ENCODE assay signal across 36 cellular contexts in genomic region chr9:88676644-88677043, GRCh38.
"Had no signal": no experiment of that assay in that cellular context is flagged by ENCODE, and none has a peak within 500 bp of the region (broad histone marks: within the 10 kb centered on the region; RNA-seq: fewer than 3 reads in every experiment).

No MANE protein-coding gene starts in this region.

- H3K4me1 Mint-ChIP-seq: activated B cell treated with CpG ODN at 0.5 μM for 24 hours; activated CD4-positive, alpha-beta T cell treated with anti-CD3 and anti-CD28 coated beads, Interleukin-2, amount 10 ng/mL, durations not matched to agents 24 days and 14 days; activated naive CD4-positive, alpha-beta T cell treated with anti-CD3 and anti-CD28 coated beads, Interleukin-2, amount 10 ng/mL, durations not matched to agents 7 days and 5 days; activated naive CD4-positive, alpha-beta T cell treated with anti-CD3 and anti-CD28 coated beads, Interleukin-2, amount 50 U/mL, for 24 hours; activated naive CD8-positive, alpha-beta T cell treated with anti-CD3 and anti-CD28 coated beads, Interleukin-2, amount 10 ng/mL, durations not matched to agents 7 days and 5 days; activated naive CD8-positive, alpha-beta T cell treated with anti-CD3 and anti-CD28 coated beads, Interleukin-2, amount 50 U/mL, for 24 hours; central memory CD8-positive, alpha-beta T cell had no signal

- H3K9me3 Mint-ChIP-seq: activated B cell treated with CpG ODN at 0.5 μM for 24 hours; activated CD4-positive, alpha-beta memory T cell treated with anti-CD3 and anti-CD28 coated beads for 36 hours; activated CD4-positive, alpha-beta T cell treated with anti-CD3 and anti-CD28 coated beads, Interleukin-2, amount 10 ng/mL, durations not matched to agents 24 days and 14 days; activated CD8-positive, alpha-beta T cell treated with anti-CD3 and anti-CD28 coated beads for 36 hours; activated naive CD4-positive, alpha-beta T cell treated with anti-CD3 and anti-CD28 coated beads, Interleukin-2, amount 10 ng/mL, durations not matched to agents 7 days and 5 days; activated naive CD4-positive, alpha-beta T cell treated with anti-CD3 and anti-CD28 coated beads, Interleukin-2, amount 50 U/mL, for 24 hours; activated naive CD8-positive, alpha-beta T cell treated with anti-CD3 and anti-CD28 coated beads, Interleukin-2, amount 10 ng/mL, durations not matched to agents 7 days and 5 days; activated naive CD8-positive, alpha-beta T cell treated with anti-CD3 and anti-CD28 coated beads, Interleukin-2, amount 50 U/mL, for 24 hours; activated T-cell treated with anti-CD3 and anti-CD28 coated beads, Interleukin-2, amount 50 U/mL, for 4 hours; activated T-helper 1 cell treated with anti-CD3 and anti-CD28 coated beads, Interleukin-12 subunit alpha, Interleukin-12 subunit beta, Interleukin-2, Interleukin-4 antibody, amounts not matched to agents 30 ng/mL and 10 ng/mL and 1 ng/mL, durations not matched to agents 14 hours and 24 hours and 36 hours; activated T-helper 2 cell treated with anti-CD3 and anti-CD28 coated beads, Interferon-gamma antibody, Interleukin-2, Interleukin-4, amounts not matched to agents 10 μg/mL and 5 μg/mL and 100 μg/mL, durations not matched to agents 14 hours and 24 hours and 36 hours; brain; central memory CD8-positive, alpha-beta T cell; T-helper 1 cell treated with Interleukin-12 subunit alpha and Interleukin-12 subunit beta and Interleukin-4 antibody, amounts not matched to agents 30 μg/mL and 1 μg/mL, for 36 hours; T-helper 2 cell treated with Interferon-gamma antibody and Interleukin-4, amounts not matched to agents 5 μg/mL and 100 μg/mL, for 36 hours had no signal

- H3K27me3 ChIP-seq: ascending aorta, cardiac muscle cell had no signal

- ATAC-seq: activated CD8-positive, alpha-beta T cell treated with anti-CD3 and anti-CD28 coated beads for 36 hours; activated naive CD8-positive, alpha-beta T cell treated with anti-CD3 and anti-CD28 coated beads, Interleukin-2, amount 50 U/mL, for 24 hours; activated T-cell treated with anti-CD3 and anti-CD28 coated beads, Interleukin-2, amount 50 U/mL, for 72 hours had no signal

- H3K9me3 ChIP-seq: ascending aorta had no signal

- H3K36me3 Mint-ChIP-seq: activated CD4-positive, alpha-beta memory T cell treated with anti-CD3 and anti-CD28 coated beads for 36 hours; activated naive CD4-positive, alpha-beta T cell treated with anti-CD3 and anti-CD28 coated beads, Interleukin-2, amount 10 ng/mL, durations not matched to agents 7 days and 5 days; activated naive CD4-positive, alpha-beta T cell treated with anti-CD3 and anti-CD28 coated beads, Interleukin-2, amount 50 U/mL, for 24 hours; activated naive CD8-positive, alpha-beta T cell; activated naive CD8-positive, alpha-beta T cell treated with anti-CD3 and anti-CD28 coated beads, Interleukin-2, amount 10 ng/mL, durations not matched to agents 7 days and 5 days; brain had no signal

- H3K27me3 Mint-ChIP-seq: activated B cell treated with CpG ODN at 0.5 μM for 24 hours; activated CD4-positive, alpha-beta T cell treated with anti-CD3 and anti-CD28 coated beads, Interleukin-2, amount 10 ng/mL, durations not matched to agents 24 days and 14 days; activated naive CD4-positive, alpha-beta T cell treated with anti-CD3 and anti-CD28 coated beads, Interleukin-2, amount 10 ng/mL, durations not matched to agents 7 days and 5 days; activated naive CD8-positive, alpha-beta T cell treated with anti-CD3 and anti-CD28 coated beads, Interleukin-2, amount 50 U/mL, for 24 hours had no signal

- H3K36me3 ChIP-seq: ascending aorta, cardiac muscle cell had no signal

- H3K27ac Mint-ChIP-seq: activated B cell treated with CpG ODN at 0.5 μM for 24 hours; activated CD4-positive, alpha-beta memory T cell treated with anti-CD3 and anti-CD28 coated beads for 36 hours; activated CD4-positive, alpha-beta T cell treated with anti-CD3 and anti-CD28 coated beads, Interleukin-2, amount 10 ng/mL, durations not matched to agents 24 days and 14 days; activated CD8-positive, alpha-beta T cell treated with anti-CD3 and anti-CD28 coated beads for 36 hours; activated naive CD4-positive, alpha-beta T cell treated with anti-CD3 and anti-CD28 coated beads, Interleukin-2, amount 10 ng/mL, durations not matched to agents 7 days and 5 days; activated naive CD4-positive, alpha-beta T cell treated with anti-CD3 and anti-CD28 coated beads, Interleukin-2, amount 50 U/mL, for 24 hours; activated naive CD8-positive, alpha-beta T cell; activated naive CD8-positive, alpha-beta T cell treated with anti-CD3 and anti-CD28 coated beads, Interleukin-2, amount 10 ng/mL, durations not matched to agents 7 days and 5 days; activated naive CD8-positive, alpha-beta T cell treated with anti-CD3 and anti-CD28 coated beads, Interleukin-2, amount 50 U/mL, for 24 hours; activated T-cell treated with anti-CD3 and anti-CD28 coated beads, Interleukin-2, amount 50 U/mL, for 72 hours; activated T-helper 1 cell treated with anti-CD3 and anti-CD28 coated beads, Interleukin-12 subunit alpha, Interleukin-12 subunit beta, Interleukin-2, Interleukin-4 antibody, amounts not matched to agents 30 ng/mL and 10 ng/mL and 1 ng/mL, durations not matched to agents 14 hours and 24 hours and 36 hours; activated T-helper 2 cell treated with anti-CD3 and anti-CD28 coated beads, Interferon-gamma antibody, Interleukin-2, Interleukin-4, amounts not matched to agents 10 μg/mL and 5 μg/mL and 100 μg/mL, durations not matched to agents 14 hours and 24 hours and 36 hours; T-helper 1 cell treated with Interleukin-12 subunit alpha and Interleukin-12 subunit beta and Interleukin-4 antibody, amounts not matched to agents 30 μg/mL and 1 μg/mL, for 36 hours; T-helper 2 cell treated with Interferon-gamma antibody and Interleukin-4, amounts not matched to agents 5 μg/mL and 100 μg/mL, for 36 hours had no signal

- H3K4me3 Mint-ChIP-seq: activated B cell treated with CpG ODN at 0.5 μM for 24 hours; activated CD4-positive, alpha-beta memory T cell treated with anti-CD3 and anti-CD28 coated beads for 36 hours; activated CD4-positive, alpha-beta T cell treated with anti-CD3 and anti-CD28 coated beads, Interleukin-2, amount 10 ng/mL, durations not matched to agents 24 days and 14 days; activated CD8-positive, alpha-beta T cell treated with anti-CD3 and anti-CD28 coated beads for 36 hours; activated naive CD4-positive, alpha-beta T cell treated with anti-CD3 and anti-CD28 coated beads, Interleukin-2, amount 10 ng/mL, durations not matched to agents 7 days and 5 days; activated naive CD4-positive, alpha-beta T cell treated with anti-CD3 and anti-CD28 coated beads, Interleukin-2, amount 50 U/mL, for 24 hours; activated naive CD8-positive, alpha-beta T cell; activated naive CD8-positive, alpha-beta T cell treated with anti-CD3 and anti-CD28 coated beads, Interleukin-2, amount 10 ng/mL, durations not matched to agents 7 days and 5 days; activated naive CD8-positive, alpha-beta T cell treated with anti-CD3 and anti-CD28 coated beads, Interleukin-2, amount 50 U/mL, for 24 hours; activated T-cell treated with anti-CD3 and anti-CD28 coated beads, Interleukin-2, amount 50 U/mL, for 4 hours; activated T-cell treated with anti-CD3 and anti-CD28 coated beads, Interleukin-2, amount 50 U/mL, for 72 hours; activated T-helper 1 cell treated with anti-CD3 and anti-CD28 coated beads, Interleukin-12 subunit alpha, Interleukin-12 subunit beta, Interleukin-2, Interleukin-4 antibody, amounts not matched to agents 30 ng/mL and 10 ng/mL and 1 ng/mL, durations not matched to agents 14 hours and 24 hours and 36 hours; brain; central memory CD8-positive, alpha-beta T cell; T-helper 1 cell treated with Interleukin-12 subunit alpha and Interleukin-12 subunit beta and Interleukin-4 antibody, amounts not matched to agents 30 μg/mL and 1 μg/mL, for 36 hours; T-helper 2 cell treated with Interferon-gamma antibody and Interleukin-4, amounts not matched to agents 5 μg/mL and 100 μg/mL, for 36 hours had no signal

- H3K27ac ChIP-seq: ascending aorta, cardiac muscle cell, VCaP had no signal

- DNase-seq: activated B cell treated with CpG ODN at 0.5 μM for 24 hours; activated CD4-positive, alpha-beta memory T cell treated with anti-CD3 and anti-CD28 coated beads for 36 hours; activated CD4-positive, alpha-beta T cell treated with anti-CD3 and anti-CD28 coated beads for 4 hours; activated CD4-positive, alpha-beta T cell treated with anti-CD3 and anti-CD28 coated beads, Interleukin-2, amount 10 ng/mL, durations not matched to agents 24 days and 14 days; activated CD4-positive, alpha-beta T cell treated with anti-CD3 and anti-CD28 coated beads, Interleukin-2, amount 50 U/mL, for 1 hour; activated CD4-positive, alpha-beta T cell treated with anti-CD3 and anti-CD28 coated beads, Interleukin-2, amount 50 U/mL, for 4 hours; activated CD4-positive, CD25-positive, alpha-beta regulatory T cell treated with anti-CD3 and anti-CD28 coated beads, Interleukin-2, amount 50 U/mL, for 72 hours; activated CD8-positive, alpha-beta memory T cell treated with anti-CD3 and anti-CD28 coated beads, Interleukin-2, amount 50 U/mL, for 4 hours; activated CD8-positive, alpha-beta T cell treated with anti-CD3 and anti-CD28 coated beads for 36 hours; activated effector memory CD4-positive, alpha-beta T cell treated with Interleukin-2 at 50 U/mL for 16 hours; activated gamma-delta T cell; activated naive CD4-positive, alpha-beta T cell treated with anti-CD3 and anti-CD28 coated beads, Interleukin-2, amount 10 ng/mL, durations not matched to agents 7 days and 5 days; activated naive CD4-positive, alpha-beta T cell treated with Interleukin-2 at 50 U/mL for 16 hours; activated naive CD8-positive, alpha-beta T cell treated with anti-CD3 and anti-CD28 coated beads, Interleukin-2, amount 10 ng/mL, durations not matched to agents 7 days and 5 days; activated naive CD8-positive, alpha-beta T cell treated with anti-CD3 and anti-CD28 coated beads, Interleukin-2, amount 50 U/mL, for 24 hours; activated T-cell treated with anti-CD3 and anti-CD28 coated beads for 4 hours; activated T-cell treated with anti-CD3 and anti-CD28 coated beads, Interleukin-2, amount 50 U/mL, for 1 hour; activated T-cell treated with anti-CD3 and anti-CD28 coated beads, Interleukin-2, amount 50 U/mL, for 4 hours; activated T-cell treated with anti-CD3 and anti-CD28 coated beads, Interleukin-2, amount 50 U/mL, for 72 hours; amygdala; anterior cingulate cortex; caudate nucleus; cerebellar nuclear complex; T-helper 2 cell; T-helper 9 cell had no signal

- H3K4me3 ChIP-seq: ascending aorta, cardiac muscle cell had no signal
